Comparison of ENCODE assay signal across 8 cellular contexts in the genomic region with DNA sequence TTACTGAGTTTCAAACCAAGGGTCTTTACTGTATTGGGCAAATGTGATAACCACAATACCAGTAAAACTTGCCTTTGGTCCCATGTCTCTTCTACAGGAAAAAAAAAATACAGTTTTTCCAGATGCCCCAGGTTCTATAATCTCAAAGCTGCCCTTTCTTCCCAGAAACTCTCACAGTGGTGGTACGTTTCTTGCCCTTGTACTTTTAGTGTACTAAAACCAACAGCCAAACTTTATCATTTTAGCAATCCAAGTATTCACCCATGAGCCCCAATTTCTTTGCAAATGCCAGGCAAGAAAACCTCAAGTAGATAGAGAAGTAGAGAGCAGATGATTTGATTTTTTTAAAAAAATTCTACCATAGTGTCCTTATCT.
DNase-seq lines count a peak whose midpoint lies in the region; ATAC-seq and TF ChIP-seq lines count a peak whose summit lies in the region.

No MANE protein-coding gene starts in this region.

- peaks cover 0 to 23% (median 15%) of the 10 kb centered on the region in 4 donors for H3K4me1 ChIP-seq in stomach

- WGBS in stomach, 5 donors: 3 to 20% (median 17%) methylated on average over 1 of the region's 1 CpG

- no peak overlapping the region for H3K27ac Mint-ChIP-seq in activated naive CD4-positive, alpha-beta T cell treated with anti-CD3 and anti-CD28 coated beads for 36 hours
- H3K27ac Mint-ChIP-seq in WTC11 (no peak overlapping the region), glutamatergic neuron (ENCODE audit: unreplicated experiment) (no peak overlapping the region)

- TF ChIP-seq EP300 in stomach (IDR thresholded peaks at IDR 0.05): no peak

- ATAC-seq in WTC11 (no peak), GM21360 (IDR thresholded peaks at IDR 0.05; ENCODE audit: unreplicated experiment) (no peak)

- POLR2A ChIA-PET in WTC11 (lab: Charles Lee): interaction anchor here (0.6 to 1.3 kb wide), 4 partner anchors 19 to 623 kb away, joined by 3 to 4 read pairs (median 3); a partner anchor contains a TSS

- intact Hi-C loops in activated naive CD4-positive, alpha-beta T cell treated with anti-CD3 and anti-CD28 coated beads for 36 hours (cut with micrococcal nuclease): loop anchor here (5.0 to 10.0 kb wide), 5 partner anchors 147 to 1732 kb away; a partner anchor contains a TSS
- intact Hi-C loops in stomach (cut with DNase I; ENCODE audit: low total_unique reads): no loop called here

- H3K27me3 Mint-ChIP-seq in activated naive CD4-positive, alpha-beta T cell treated with anti-CD3 and anti-CD28 coated beads for 36 hours (ENCODE audit: low read depth): no peaks in the 10 kb centered on the region
- H3K27me3 Mint-ChIP-seq in WTC11 (ENCODE audit: low read depth): peaks cover 77% of the 10 kb centered on the region
- H3K27me3 Mint-ChIP-seq in glutamatergic neuron (ENCODE audit: unreplicated experiment): peaks cover 19% of the 10 kb centered on the region

- no peaks in the 10 kb centered on the region for H3K36me3 Mint-ChIP-seq in activated naive CD4-positive, alpha-beta T cell treated with anti-CD3 and anti-CD28 coated beads for 36 hours (ENCODE audit: low read depth)
- no peaks in the 10 kb centered on the region for H3K36me3 Mint-ChIP-seq in WTC11
- no peaks in the 10 kb centered on the region for H3K36me3 Mint-ChIP-seq in glutamatergic neuron (ENCODE audit: unreplicated experiment)

- H3K4me1 Mint-ChIP-seq in activated naive CD4-positive, alpha-beta T cell treated with anti-CD3 and anti-CD28 coated beads for 36 hours (ENCODE audit: low read depth): peaks cover 28% of the 10 kb centered on the region
- H3K4me1 Mint-ChIP-seq in WTC11 (peaks cover 33% of the 10 kb centered on the region), glutamatergic neuron (ENCODE audit: low read depth, unreplicated experiment) (no peaks in the 10 kb centered on the region)

- TF ChIP-seq CTCF in WTC11 (IDR thresholded peaks at IDR 0.05) (no peak), glutamatergic neuron (IDR thresholded peaks at IDR 0.05; ENCODE audit: partially characterized antibody, unreplicated experiment) (no peak), stomach (IDR thresholded peaks at IDR 0.05) (no peak)

- no peak for TF ChIP-seq POLR2A in stomach (IDR thresholded peaks at IDR 0.05)

- H3K27ac ChIP-seq in stomach: peak overlapping the region in 1 of 5 donors; percentile 10

- peak overlapping the region in 3 of 4 donors; percentile 62 to 69 (median 66) for H3K4me3 ChIP-seq in stomach

- CTCF ChIA-PET in activated naive CD4-positive, alpha-beta T cell treated with anti-CD3 and anti-CD28 coated beads for 36 hours (lab: Charles Lee): interaction anchor here (0.5 to 3.9 kb wide), 10 partner anchors 18 to 503 kb away, joined by 3 to 20 read pairs (median 4); a partner anchor contains a TSS
- CTCF ChIA-PET in WTC11 (lab: Charles Lee): interaction anchor here (0.6 to 2.1 kb wide), 8 partner anchors 11 to 214 kb away, joined by 3 to 28 read pairs (median 4); no protein-coding TSS in a partner anchor

- H3K9me3 ChIP-seq in stomach: no peaks in the 10 kb centered on the region

- H3K27me3 ChIP-seq in stomach: peaks cover 5 to 30% (median 5%) of the 10 kb centered on the region in 3 donors

- no peaks in the 10 kb centered on the region for H3K9me3 Mint-ChIP-seq in activated naive CD4-positive, alpha-beta T cell treated with anti-CD3 and anti-CD28 coated beads for 36 hours
- H3K9me3 Mint-ChIP-seq in WTC11: no peaks in the 10 kb centered on the region
- H3K9me3 Mint-ChIP-seq in glutamatergic neuron (ENCODE audit: unreplicated experiment): peaks cover 15% of the 10 kb centered on the region

- DNase-seq in activated naive CD4-positive, alpha-beta T cell treated with anti-CD3 and anti-CD28 coated beads for 36 hours: no peak
- DNase-seq in activated naive CD4-positive, alpha-beta T cell treated with anti-CD3 and anti-CD28 coated beads, Interleukin-2, amount 50 U/mL, for 16 hours: no peak
- no peak for DNase-seq in WTC11 (ENCODE audit: low spot score)
- DNase-seq in glutamatergic neuron: no peak
- no peak for DNase-seq in stomach
- no peak for DNase-seq in NAMALWA (ENCODE audit: low spot score)
- DNase-seq in SW 1271 (lab: John Stamatoyannopoulos, UW): no peak

- peak overlapping the region; percentile 32 for H3K4me3 Mint-ChIP-seq in activated naive CD4-positive, alpha-beta T cell treated with anti-CD3 and anti-CD28 coated beads for 36 hours
- H3K4me3 Mint-ChIP-seq in WTC11: peak overlapping the region; percentile 77
- H3K4me3 Mint-ChIP-seq in glutamatergic neuron (ENCODE audit: unreplicated experiment): peak overlapping the region; percentile 44

- H3K36me3 ChIP-seq in stomach: no peaks in the 10 kb centered on the region

TF ChIP-seq in WTC11, 78 proteins besides CTCF, POLR2A, EP300 and RAD21:
- TF ChIP-seq, protein P1, sequence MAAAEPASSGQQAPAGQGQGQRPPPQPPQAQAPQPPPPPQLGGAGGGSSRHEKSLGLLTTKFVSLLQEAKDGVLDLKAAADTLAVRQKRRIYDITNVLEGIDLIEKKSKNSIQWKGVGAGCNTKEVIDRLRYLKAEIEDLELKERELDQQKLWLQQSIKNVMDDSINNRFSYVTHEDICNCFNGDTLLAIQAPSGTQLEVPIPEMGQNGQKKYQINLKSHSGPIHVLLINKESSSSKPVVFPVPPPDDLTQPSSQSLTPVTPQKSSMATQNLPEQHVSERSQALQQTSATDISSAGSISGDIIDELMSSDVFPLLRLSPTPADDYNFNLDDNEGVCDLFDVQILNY (CRISPR knock-in tag; IDR thresholded peaks at IDR 0.05): no peak
